ENCODE assay signal across 10 cellular contexts in genomic region chr1:183652547-183653467, GRCh38. TPM values are rescaled to one million over a fixed set of nuclear protein-coding genes. Genes with fewer than 3 reads are reported as not detected.
A peak's percentile ranks its signal among the peaks of the same experiment; 100 is the strongest.
DNase-seq lines count a peak whose midpoint lies in the region; ATAC-seq and TF ChIP-seq lines count a peak whose summit lies in the region.
"Had no signal": no experiment of that assay in that cellular context is flagged by ENCODE, and none has a peak within 500 bp of the region (broad histone marks: within the 10 kb centered on the region; RNA-seq: fewer than 3 reads in every experiment).

APOBEC4 (minus strand) TSS chr1:183653316; CDS start chr1:183648781, 4,535 bp downstream.

- H2AK5ac ChIP-seq in mesenchymal stem cell (ENCODE audit: low read length, severe bottlenecking) = peak within 1 kb of the TSS; percentile 67

- no peak within 1 kb of the TSS for H2BK5ac ChIP-seq in mesenchymal stem cell (ENCODE audit: low read depth, low read length, poor library complexity, severe bottlenecking)

- H3K36me3 Mint-ChIP-seq in activated naive CD8-positive, alpha-beta T cell treated with anti-CD3 and anti-CD28 coated beads for 36 hours = no peaks in the 10 kb centered on the region

- peak within 1 kb of the TSS; percentile 61 for H4K91ac ChIP-seq in mesenchymal stem cell (ENCODE audit: low read length)

- H2BK15ac ChIP-seq in mesenchymal stem cell (ENCODE audit: low read depth, poor library complexity, severe bottlenecking) = no peak within 1 kb of the TSS

- H3K79me1 ChIP-seq in mesenchymal stem cell (replicated peaks; ENCODE audit: low read length, poor library complexity, severe bottlenecking) = peaks cover 3% of the 10 kb centered on the region

- WGBS in mesenchymal stem cell = 93% methylated on average over 3 of the region's 5 CpGs

- POLR2A ChIA-PET in RWPE1 (lab: Yijun Ruan, JAX; ENCODE audit: low non-redundant PET) = no interaction called here

- H3K27ac Mint-ChIP-seq in activated naive CD8-positive, alpha-beta T cell treated with anti-CD3 and anti-CD28 coated beads for 36 hours = peak within 1 kb of the TSS; percentile 85

- H3K4me1 Mint-ChIP-seq in activated naive CD8-positive, alpha-beta T cell treated with anti-CD3 and anti-CD28 coated beads for 36 hours = peaks cover 33% of the 10 kb centered on the region

- H3K9me3 Mint-ChIP-seq in activated naive CD8-positive, alpha-beta T cell treated with anti-CD3 and anti-CD28 coated beads for 36 hours = no peaks in the 10 kb centered on the region

- H3K9ac ChIP-seq in mesenchymal stem cell (ENCODE audit: low read length) = no peak within 1 kb of the TSS

- H3K23ac ChIP-seq in mesenchymal stem cell (ENCODE audit: low read length in 2 of 2) = no peak within 1 kb of the TSS

- no peak within 1 kb of the TSS for H2BK120ac ChIP-seq in mesenchymal stem cell (ENCODE audit: low read depth, low read length)

- H3K14ac ChIP-seq in mesenchymal stem cell (ENCODE audit: low read length in 2 of 2) = no peak within 1 kb of the TSS

- no peak within 1 kb of the TSS for H4K8ac ChIP-seq in mesenchymal stem cell (ENCODE audit: low read length)

- no peaks in the 10 kb centered on the region for H3K36me3 ChIP-seq in mesenchymal stem cell (ENCODE audit: control insufficient read depth in 1 of 2, insufficient read depth in 2 of 2, low read depth in 1 of 2, low read length in 2 of 2)

- H3K27me3 ChIP-seq in mesenchymal stem cell (ENCODE audit: control insufficient read depth in 1 of 2, insufficient read depth in 1 of 2, low read length in 2 of 2) = no peaks in the 10 kb centered on the region

- H3K4me2 ChIP-seq in mesenchymal stem cell (ENCODE audit: low read length, poor library complexity, severe bottlenecking) = no peak within 1 kb of the TSS

- H3K27me3 Mint-ChIP-seq in activated naive CD8-positive, alpha-beta T cell treated with anti-CD3 and anti-CD28 coated beads for 36 hours = no peaks in the 10 kb centered on the region

- no peak for TF ChIP-seq CTCF in RWPE1 (conservative IDR thresholded peaks at IDR 0.05; ENCODE audit: low read depth)

- peak within 1 kb of the TSS; percentile 14 for H3K4me3 Mint-ChIP-seq in activated naive CD8-positive, alpha-beta T cell treated with anti-CD3 and anti-CD28 coated beads for 36 hours

- CTCF ChIA-PET in RWPE1 (lab: Yijun Ruan, JAX) = interaction anchor here (0.6 to 1.2 kb wide), 3 partner anchors 32 to 460 kb away, joined by 3 to 4 read pairs (median 3); no protein-coding TSS in a partner anchor

- no peak within 1 kb of the TSS for H2AFZ ChIP-seq in mesenchymal stem cell (ENCODE audit: low read depth, low read length)

- no peaks in the 10 kb centered on the region for H3K9me3 ChIP-seq in mesenchymal stem cell (ENCODE audit: control insufficient read depth, low read length)

- H3K18ac ChIP-seq in mesenchymal stem cell (ENCODE audit: low read depth in 1 of 2, low read length in 2 of 2) = peak within 1 kb of the TSS in 1 of 2 experiments; percentile 59

- ATAC-seq in GM19023 (IDR thresholded peaks at IDR 0.05; ENCODE audit: unreplicated experiment) (peak; percentile 26), HG03378 (IDR thresholded peaks at IDR 0.05; ENCODE audit: unreplicated experiment) (no peak)

- DNase-seq in NCI-H1417 treated with DMSO at 0.1 percent for 48 hours (lab: John Stamatoyannopoulos, UW) (peak; percentile 13), mesenchymal stem cell (peak; percentile 13), RWPE1 (ENCODE audit: low spot score) (no peak), NCI-H2227 treated with DMSO at 0.1 percent for 48 hours (lab: John Stamatoyannopoulos, UW) (no peak)
- peak; percentile 3 for DNase-seq in activated naive CD8-positive, alpha-beta T cell treated with anti-CD3 and anti-CD28 coated beads for 36 hours
- no peak for DNase-seq in activated CD4-positive, CD25-positive, alpha-beta regulatory T cell (lab: John Stamatoyannopoulos, UW)

- no peaks in the 10 kb centered on the region for H3K4me1 ChIP-seq in mesenchymal stem cell (ENCODE audit: control insufficient read depth, insufficient read depth, low read depth, low read length)

- H3K4me3 ChIP-seq in mesenchymal stem cell (ENCODE audit: insufficient read depth in 1 of 2, low read depth in 1 of 2, low read length in 2 of 2) = no peak within 1 kb of the TSS

- H2BK12ac ChIP-seq in mesenchymal stem cell (ENCODE audit: low read length in 2 of 2) = peak within 1 kb of the TSS in 1 of 2 experiments; percentile 77

- H3K27ac ChIP-seq in mesenchymal stem cell (ENCODE audit: low read length, poor library complexity, severe bottlenecking) (no peak within 1 kb of the TSS), RWPE1 (no peak within 1 kb of the TSS)

- no peak within 1 kb of the TSS for H3K4ac ChIP-seq in mesenchymal stem cell (ENCODE audit: low read depth in 1 of 2, low read length in 2 of 2)

RNA-seq across cellular contexts. Expression of gene APOBEC4, which starts in this region (rescaled TPM):
- not detected for total RNA-seq in activated naive CD8-positive, alpha-beta T cell treated with anti-CD3 and anti-CD28 coated beads for 36 hours
- polyA plus RNA-seq in mesenchymal stem cell (2013, experiment 1 of 2) = not detected
- polyA plus RNA-seq in mesenchymal stem cell (2013, experiment 2 of 2) = not detected
- total RNA-seq: dermis microvascular lymphatic vessel endothelial cell, pulmonary artery endothelial cell had no signal

Comparison
In these comparisons a context has a peak if more than half of its experiments do, and no peak if none do; other contexts are left out.
1. Peak in DNase-seq in activated naive CD8-positive, alpha-beta T cell treated with anti-CD3 and anti-CD28 coated beads for 36 hours; RNA of the gene not detected or under 1 TPM.
2. DNase-seq: peak in NCI-H1417 treated with DMSO at 0.1 percent for 48 hours (single experiment) and mesenchymal stem cell (single experiment); none in activated CD4-positive, CD25-positive, alpha-beta regulatory T cell (0 of 4), RWPE1 (single experiment) and NCI-H2227 treated with DMSO at 0.1 percent for 48 hours (single experiment).